ENCODE assay signal across 9 cellular contexts in the genomic region with DNA sequence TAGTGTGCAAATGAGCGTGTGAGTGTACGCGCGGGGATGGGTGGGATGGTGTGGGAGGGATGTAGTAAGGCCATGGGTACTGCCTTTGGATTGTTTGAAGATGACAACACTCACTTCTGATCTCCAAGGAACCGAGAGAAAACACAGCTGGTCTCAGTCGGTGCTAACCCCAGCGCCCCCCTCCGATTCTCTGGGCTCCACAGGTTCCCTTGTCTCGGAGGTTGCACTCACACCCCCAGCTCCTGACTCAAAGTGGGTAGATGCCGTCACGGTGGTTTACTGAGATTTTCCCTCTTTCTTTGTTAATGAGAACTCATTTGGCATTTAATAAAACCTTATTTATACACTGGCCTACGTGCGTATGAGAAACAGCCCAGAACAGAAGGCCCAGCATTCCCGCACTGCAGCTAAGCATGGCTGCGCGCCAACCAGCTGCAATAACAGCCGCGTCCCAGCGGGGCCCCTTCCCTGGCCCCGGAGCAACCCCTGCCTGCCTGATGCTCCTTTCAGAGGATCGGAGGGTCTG. TPM values are rescaled to one million over a fixed set of nuclear protein-coding genes. Genes with fewer than 3 reads are reported as not detected.
DNase-seq lines count a peak whose midpoint lies in the region; ATAC-seq and TF ChIP-seq lines count a peak whose summit lies in the region.
"Had no signal": no experiment of that assay in that cellular context is flagged by ENCODE, and none has a peak within 500 bp of the region (broad histone marks: within the 10 kb centered on the region; RNA-seq: fewer than 3 reads in every experiment).

No MANE protein-coding gene starts in this region.

- no peaks in the 10 kb centered on the region for H3K36me3 Mint-ChIP-seq in activated CD4-positive, alpha-beta memory T cell treated with anti-CD3 and anti-CD28 coated beads, Interleukin-2, amount 10 ng/mL, durations not matched to agents 7 days and 5 days (ENCODE audit: low read depth)
- H3K36me3 Mint-ChIP-seq: stimulated activated effector memory CD8-positive, alpha-beta T cell treated with anti-CD3 and anti-CD28 coated beads, Interleukin-12 subunit alpha, Interleukin-12 subunit beta, amount 100 ng/mL, for 72 hours had no signal

- ATAC-seq in esophagus mucosa (peak; percentile 24), thoracic aorta (ENCODE audit: insufficient number of reproducible peaks, low FRiP score, low read depth) (no peak), HG02759 (IDR thresholded peaks at IDR 0.05; ENCODE audit: unreplicated experiment) (no peak)
- ATAC-seq: stimulated activated effector memory CD8-positive, alpha-beta T cell treated with anti-CD3 and anti-CD28 coated beads, Interleukin-12 subunit alpha, Interleukin-12 subunit beta, amount 100 ng/mL, for 72 hours had no signal

- peak overlapping the region; percentile 96 for H3K27ac ChIP-seq in mesodermal cell (ENCODE audit: low read depth, low read length, severe bottlenecking)
- H3K27ac ChIP-seq in thoracic aorta, result peak overlapping the region; percentile 69 to 72

- H3K36me3 ChIP-seq in mesodermal cell (ENCODE audit: control insufficient read depth, insufficient read depth, low read length) (no peaks in the 10 kb centered on the region), thoracic aorta (no peaks in the 10 kb centered on the region)

- H3K4me3 Mint-ChIP-seq in activated CD4-positive, alpha-beta memory T cell treated with anti-CD3 and anti-CD28 coated beads, Interleukin-2, amount 10 ng/mL, durations not matched to agents 7 days and 5 days, result no peak overlapping the region
- H3K4me3 Mint-ChIP-seq: stimulated activated effector memory CD8-positive, alpha-beta T cell treated with anti-CD3 and anti-CD28 coated beads, Interleukin-12 subunit alpha, Interleukin-12 subunit beta, amount 100 ng/mL, for 72 hours had no signal

- no peak for TF ChIP-seq CTCF in thoracic aorta (IDR thresholded peaks at IDR 0.05)

- WGBS in mesodermal cell (ENCODE audit: insufficient coverage in 2 of 2), 2 experiments, result 87 to 91% methylated on average over 16 to 17 of the region's 21 CpGs

- H3K9me3 Mint-ChIP-seq in activated CD4-positive, alpha-beta memory T cell treated with anti-CD3 and anti-CD28 coated beads, Interleukin-2, amount 10 ng/mL, durations not matched to agents 7 days and 5 days, result no peaks in the 10 kb centered on the region
- H3K9me3 Mint-ChIP-seq: stimulated activated effector memory CD8-positive, alpha-beta T cell treated with anti-CD3 and anti-CD28 coated beads, Interleukin-12 subunit alpha, Interleukin-12 subunit beta, amount 100 ng/mL, for 72 hours had no signal

- no peaks in the 10 kb centered on the region for H3K27me3 ChIP-seq in thoracic aorta (replicated peaks; ENCODE audit: insufficient read depth)

- POLR2A ChIA-PET in activated CD4-positive, alpha-beta memory T cell treated with anti-CD3 and anti-CD28 coated beads, Interleukin-2, amount 10 ng/mL, durations not matched to agents 7 days and 5 days (lab: Charles Lee), result no interaction called here

- peaks cover 14% of the 10 kb centered on the region for H3K4me1 Mint-ChIP-seq in activated CD4-positive, alpha-beta memory T cell treated with anti-CD3 and anti-CD28 coated beads, Interleukin-2, amount 10 ng/mL, durations not matched to agents 7 days and 5 days

- H3K27me3 Mint-ChIP-seq in activated CD4-positive, alpha-beta memory T cell treated with anti-CD3 and anti-CD28 coated beads, Interleukin-2, amount 10 ng/mL, durations not matched to agents 7 days and 5 days, result peaks cover 8% of the 10 kb centered on the region

- H3K4me1 ChIP-seq in mesodermal cell (ENCODE audit: control insufficient read depth, insufficient read depth, low read length, poor library complexity, severe bottlenecking) (peaks cover 84% of the 10 kb centered on the region), thoracic aorta (ENCODE audit: control insufficient read depth in 1 of 2, low read depth in 2 of 2) (peaks cover 21 to 50% of the 10 kb centered on the region in 2 donors)

- H3K9me3 ChIP-seq in mesodermal cell (ENCODE audit: control insufficient read depth, low read length) (no peaks in the 10 kb centered on the region), thoracic aorta (no peaks in the 10 kb centered on the region)

- CTCF ChIA-PET in activated CD4-positive, alpha-beta memory T cell treated with anti-CD3 and anti-CD28 coated beads, Interleukin-2, amount 10 ng/mL, durations not matched to agents 7 days and 5 days (lab: Charles Lee), result no interaction called here

- H3K27ac Mint-ChIP-seq in activated CD4-positive, alpha-beta memory T cell treated with anti-CD3 and anti-CD28 coated beads, Interleukin-2, amount 10 ng/mL, durations not matched to agents 7 days and 5 days, result no peak overlapping the region
- H3K27ac Mint-ChIP-seq: stimulated activated effector memory CD8-positive, alpha-beta T cell treated with anti-CD3 and anti-CD28 coated beads, Interleukin-12 subunit alpha, Interleukin-12 subunit beta, amount 100 ng/mL, for 72 hours had no signal

- no peak overlapping the region for H3K4me3 ChIP-seq in mesodermal cell (ENCODE audit: extremely low read depth, insufficient read depth, low read length, poor library complexity, severe bottlenecking)
- H3K4me3 ChIP-seq in thoracic aorta, result peak overlapping the region; percentile 53

- DNase-seq in NCI-H1694 treated with DMSO at 0.1 percent for 48 hours (lab: John Stamatoyannopoulos, UW), result peak; percentile 75
- peak; percentile 11 for DNase-seq in thoracic aorta (ENCODE audit: low spot score)
- DNase-seq in activated CD4-positive, alpha-beta memory T cell treated with anti-CD3 and anti-CD28 coated beads, Interleukin-2, amount 10 ng/mL, durations not matched to agents 7 days and 5 days, result no peak
- no peak for DNase-seq in cortex of kidney (lab: John Stamatoyannopoulos, UW)
- DNase-seq in activated naive CD4-positive, alpha-beta T cell treated with anti-CD3 and anti-CD28 coated beads, Interleukin-2, amount 50 U/mL, for 16 hours, result no peak

RNA-seq across cellular contexts. Expression of a gene that starts 25.8 kb away (rescaled TPM):
- total RNA-seq in esophagus mucosa (0.08 TPM), thoracic aorta (1 to 10 TPM; 2.0 to 3.7 TPM)
- 9.5 TPM for polyA plus RNA-seq in mesodermal cell (2013, experiment 1 of 2)
- 8.2 TPM for polyA plus RNA-seq in mesodermal cell (2013, experiment 2 of 2)
- not detected for total RNA-seq in activated CD4-positive, alpha-beta memory T cell treated with anti-CD3 and anti-CD28 coated beads, Interleukin-2, amount 10 ng/mL, durations not matched to agents 7 days and 5 days

Comparison
In these comparisons a context has a peak if more than half of its experiments do, and no peak if none do; other contexts are left out.
1. DNase-seq: peak in NCI-H1694 treated with DMSO at 0.1 percent for 48 hours (single experiment) and thoracic aorta (single experiment); none in activated CD4-positive, alpha-beta memory T cell treated with anti-CD3 and anti-CD28 coated beads, Interleukin-2, amount 10 ng/mL, durations not matched to agents 7 days and 5 days (single experiment), cortex of kidney (single experiment) and activated naive CD4-positive, alpha-beta T cell treated with anti-CD3 and anti-CD28 coated beads, Interleukin-2, amount 50 U/mL, for 16 hours (single experiment).